ENCODE assay signal across 1 cellular context in the genomic region with DNA sequence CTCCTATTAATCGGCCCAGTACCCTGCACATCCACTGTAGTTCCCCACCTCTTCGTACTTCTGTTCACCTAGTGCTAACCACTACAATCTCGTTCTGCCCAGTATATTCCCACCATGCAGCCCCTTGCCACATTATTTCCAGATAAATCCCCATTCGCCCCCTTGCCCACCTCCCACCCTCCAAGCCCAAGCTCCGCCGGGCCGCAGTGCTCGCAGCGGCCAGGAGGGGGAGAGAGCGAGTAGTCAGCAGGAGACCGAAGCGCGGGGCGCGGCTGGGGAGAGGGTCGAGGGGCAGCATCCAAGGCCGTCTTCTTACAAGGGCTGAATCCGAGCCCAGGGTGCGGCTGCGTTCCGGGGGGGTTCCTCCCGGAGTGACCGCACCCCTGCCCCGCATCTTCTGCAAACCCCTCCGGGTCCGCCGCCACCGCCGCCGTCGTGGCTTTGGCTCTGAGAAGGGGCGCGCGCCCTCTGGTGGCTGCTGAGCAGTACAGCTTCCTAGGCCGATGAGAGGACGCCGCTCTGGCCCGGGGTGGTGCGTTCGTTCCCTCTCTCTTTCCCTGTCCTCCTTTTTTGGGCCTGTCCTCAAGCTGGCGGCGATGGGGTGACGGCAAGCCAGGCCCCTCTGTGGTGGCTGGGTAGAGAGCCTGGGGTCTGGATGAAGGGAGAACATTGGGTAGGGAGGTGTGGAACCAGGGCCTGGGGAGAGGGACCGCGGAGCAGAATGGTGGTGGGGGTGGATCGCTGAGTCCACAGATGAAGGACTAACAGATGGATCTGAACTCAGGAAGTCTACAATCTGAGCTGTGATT.
TF ChIP-seq lines count a peak whose summit lies in the region.

No MANE protein-coding gene starts in this region.

TF ChIP-seq in K562, 482 proteins besides CTCF, POLR2A, EP300 and RAD21 (continued from another document and continues in another):
- TF ChIP-seq, protein P1, sequence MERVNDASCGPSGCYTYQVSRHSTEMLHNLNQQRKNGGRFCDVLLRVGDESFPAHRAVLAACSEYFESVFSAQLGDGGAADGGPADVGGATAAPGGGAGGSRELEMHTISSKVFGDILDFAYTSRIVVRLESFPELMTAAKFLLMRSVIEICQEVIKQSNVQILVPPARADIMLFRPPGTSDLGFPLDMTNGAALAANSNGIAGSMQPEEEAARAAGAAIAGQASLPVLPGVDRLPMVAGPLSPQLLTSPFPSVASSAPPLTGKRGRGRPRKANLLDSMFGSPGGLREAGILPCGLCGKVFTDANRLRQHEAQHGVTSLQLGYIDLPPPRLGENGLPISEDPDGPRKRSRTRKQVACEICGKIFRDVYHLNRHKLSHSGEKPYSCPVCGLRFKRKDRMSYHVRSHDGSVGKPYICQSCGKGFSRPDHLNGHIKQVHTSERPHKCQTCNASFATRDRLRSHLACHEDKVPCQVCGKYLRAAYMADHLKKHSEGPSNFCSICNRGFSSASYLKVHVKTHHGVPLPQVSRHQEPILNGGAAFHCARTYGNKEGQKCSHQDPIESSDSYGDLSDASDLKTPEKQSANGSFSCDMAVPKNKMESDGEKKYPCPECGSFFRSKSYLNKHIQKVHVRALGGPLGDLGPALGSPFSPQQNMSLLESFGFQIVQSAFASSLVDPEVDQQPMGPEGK (CRISPR knock-in tag; IDR thresholded peaks at IDR 0.05; ENCODE audit: borderline replicate concordance): no peak
- TF ChIP-seq CHD1 (IDR thresholded peaks at IDR 0.05; ENCODE audit: low read length): no peak
- peak; percentile 50; the same call in 1 of the 2 replicates for TF ChIP-seq RBFOX2 (IDR thresholded peaks at IDR 0.05; ENCODE audit: low read depth, low read length)
- TF ChIP-seq, protein P2, sequence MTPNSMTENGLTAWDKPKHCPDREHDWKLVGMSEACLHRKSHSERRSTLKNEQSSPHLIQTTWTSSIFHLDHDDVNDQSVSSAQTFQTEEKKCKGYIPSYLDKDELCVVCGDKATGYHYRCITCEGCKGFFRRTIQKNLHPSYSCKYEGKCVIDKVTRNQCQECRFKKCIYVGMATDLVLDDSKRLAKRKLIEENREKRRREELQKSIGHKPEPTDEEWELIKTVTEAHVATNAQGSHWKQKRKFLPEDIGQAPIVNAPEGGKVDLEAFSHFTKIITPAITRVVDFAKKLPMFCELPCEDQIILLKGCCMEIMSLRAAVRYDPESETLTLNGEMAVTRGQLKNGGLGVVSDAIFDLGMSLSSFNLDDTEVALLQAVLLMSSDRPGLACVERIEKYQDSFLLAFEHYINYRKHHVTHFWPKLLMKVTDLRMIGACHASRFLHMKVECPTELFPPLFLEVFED (CRISPR knock-in tag; conservative IDR thresholded peaks at IDR 0.05): no peak
- TF ChIP-seq ZSCAN32 (CRISPR knock-in tag; IDR thresholded peaks at IDR 0.05): no peak; the same call in 1 of the 2 replicates
- no peak for TF ChIP-seq ZNF3 (CRISPR knock-in tag; IDR thresholded peaks at IDR 0.05)
- TF ChIP-seq SNRNP70 (optimal IDR thresholded peaks at IDR 0.05; ENCODE audit: low read depth, low read length): no peak
- TF ChIP-seq POLR2AphosphoS5 (IDR thresholded peaks at IDR 0.05; ENCODE audit: control insufficient read depth, insufficient read depth, low read depth, low read length): no peak
- no peak for TF ChIP-seq CEBPB (tag; IDR thresholded peaks at IDR 0.05)
- 0 out of 4 replicates have a peak, but pooled peaks of 1 of the 2 experiments have one; percentile 64 for TF ChIP-seq NONO (IDR thresholded peaks at IDR 0.05; ENCODE audit: low read depth in 2 of 2, low read length in 1 of 2)
- no peak for TF ChIP-seq TAF1 (IDR thresholded peaks at IDR 0.05; ENCODE audit: control insufficient read depth, extremely low read depth, insufficient read depth, low read length, severe bottlenecking)
- peak; percentile 70 for TF ChIP-seq SMARCE1 (IDR thresholded peaks at IDR 0.05)
- no peak for TF ChIP-seq PHF20 (IDR thresholded peaks at IDR 0.05; ENCODE audit: partially characterized antibody)
- TF ChIP-seq, protein P3, sequence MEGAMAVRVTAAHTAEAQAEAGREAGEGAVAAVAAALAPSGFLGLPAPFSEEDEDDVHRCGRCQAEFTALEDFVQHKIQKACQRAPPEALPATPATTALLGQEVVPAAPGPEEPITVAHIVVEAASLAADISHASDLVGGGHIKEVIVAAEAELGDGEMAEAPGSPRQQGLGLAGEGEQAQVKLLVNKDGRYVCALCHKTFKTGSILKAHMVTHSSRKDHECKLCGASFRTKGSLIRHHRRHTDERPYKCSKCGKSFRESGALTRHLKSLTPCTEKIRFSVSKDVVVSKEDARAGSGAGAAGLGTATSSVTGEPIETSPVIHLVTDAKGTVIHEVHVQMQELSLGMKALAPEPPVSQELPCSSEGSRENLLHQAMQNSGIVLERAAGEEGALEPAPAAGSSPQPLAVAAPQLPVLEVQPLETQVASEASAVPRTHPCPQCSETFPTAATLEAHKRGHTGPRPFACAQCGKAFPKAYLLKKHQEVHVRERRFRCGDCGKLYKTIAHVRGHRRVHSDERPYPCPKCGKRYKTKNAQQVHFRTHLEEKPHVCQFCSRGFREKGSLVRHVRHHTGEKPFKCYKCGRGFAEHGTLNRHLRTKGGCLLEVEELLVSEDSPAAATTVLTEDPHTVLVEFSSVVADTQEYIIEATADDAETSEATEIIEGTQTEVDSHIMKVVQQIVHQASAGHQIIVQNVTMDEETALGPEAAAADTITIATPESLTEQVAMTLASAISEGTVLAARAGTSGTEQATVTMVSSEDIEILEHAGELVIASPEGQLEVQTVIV (CRISPR knock-in tag; IDR thresholded peaks at IDR 0.05; ENCODE audit: borderline replicate concordance): no peak
- TF ChIP-seq, protein P4, sequence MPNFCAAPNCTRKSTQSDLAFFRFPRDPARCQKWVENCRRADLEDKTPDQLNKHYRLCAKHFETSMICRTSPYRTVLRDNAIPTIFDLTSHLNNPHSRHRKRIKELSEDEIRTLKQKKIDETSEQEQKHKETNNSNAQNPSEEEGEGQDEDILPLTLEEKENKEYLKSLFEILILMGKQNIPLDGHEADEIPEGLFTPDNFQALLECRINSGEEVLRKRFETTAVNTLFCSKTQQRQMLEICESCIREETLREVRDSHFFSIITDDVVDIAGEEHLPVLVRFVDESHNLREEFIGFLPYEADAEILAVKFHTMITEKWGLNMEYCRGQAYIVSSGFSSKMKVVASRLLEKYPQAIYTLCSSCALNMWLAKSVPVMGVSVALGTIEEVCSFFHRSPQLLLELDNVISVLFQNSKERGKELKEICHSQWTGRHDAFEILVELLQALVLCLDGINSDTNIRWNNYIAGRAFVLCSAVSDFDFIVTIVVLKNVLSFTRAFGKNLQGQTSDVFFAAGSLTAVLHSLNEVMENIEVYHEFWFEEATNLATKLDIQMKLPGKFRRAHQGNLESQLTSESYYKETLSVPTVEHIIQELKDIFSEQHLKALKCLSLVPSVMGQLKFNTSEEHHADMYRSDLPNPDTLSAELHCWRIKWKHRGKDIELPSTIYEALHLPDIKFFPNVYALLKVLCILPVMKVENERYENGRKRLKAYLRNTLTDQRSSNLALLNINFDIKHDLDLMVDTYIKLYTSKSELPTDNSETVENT (CRISPR knock-in tag; IDR thresholded peaks at IDR 0.05): peak; percentile 61; the same call in 1 of the 2 replicates
- no peak for TF ChIP-seq ZC3H4 (CRISPR knock-in tag; IDR thresholded peaks at IDR 0.05; ENCODE audit: borderline replicate concordance)
- TF ChIP-seq, protein P5, sequence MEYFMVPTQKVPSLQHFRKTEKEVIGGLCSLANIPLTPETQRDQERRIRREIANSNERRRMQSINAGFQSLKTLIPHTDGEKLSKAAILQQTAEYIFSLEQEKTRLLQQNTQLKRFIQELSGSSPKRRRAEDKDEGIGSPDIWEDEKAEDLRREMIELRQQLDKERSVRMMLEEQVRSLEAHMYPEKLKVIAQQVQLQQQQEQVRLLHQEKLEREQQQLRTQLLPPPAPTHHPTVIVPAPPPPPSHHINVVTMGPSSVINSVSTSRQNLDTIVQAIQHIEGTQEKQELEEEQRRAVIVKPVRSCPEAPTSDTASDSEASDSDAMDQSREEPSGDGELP (CRISPR knock-in tag; IDR thresholded peaks at IDR 0.05; ENCODE audit: borderline replicate concordance): peak; percentile 86
- no peak for TF ChIP-seq FOXA1 (IDR thresholded peaks at IDR 0.05; ENCODE audit: borderline replicate concordance)
- no peak for TF ChIP-seq MTF1 (CRISPR knock-in tag; IDR thresholded peaks at IDR 0.05; ENCODE audit: borderline replicate concordance)
- TF ChIP-seq ZNF76 (CRISPR knock-in tag; IDR thresholded peaks at IDR 0.05; ENCODE audit: borderline replicate concordance): no peak
- TF ChIP-seq, protein P6, sequence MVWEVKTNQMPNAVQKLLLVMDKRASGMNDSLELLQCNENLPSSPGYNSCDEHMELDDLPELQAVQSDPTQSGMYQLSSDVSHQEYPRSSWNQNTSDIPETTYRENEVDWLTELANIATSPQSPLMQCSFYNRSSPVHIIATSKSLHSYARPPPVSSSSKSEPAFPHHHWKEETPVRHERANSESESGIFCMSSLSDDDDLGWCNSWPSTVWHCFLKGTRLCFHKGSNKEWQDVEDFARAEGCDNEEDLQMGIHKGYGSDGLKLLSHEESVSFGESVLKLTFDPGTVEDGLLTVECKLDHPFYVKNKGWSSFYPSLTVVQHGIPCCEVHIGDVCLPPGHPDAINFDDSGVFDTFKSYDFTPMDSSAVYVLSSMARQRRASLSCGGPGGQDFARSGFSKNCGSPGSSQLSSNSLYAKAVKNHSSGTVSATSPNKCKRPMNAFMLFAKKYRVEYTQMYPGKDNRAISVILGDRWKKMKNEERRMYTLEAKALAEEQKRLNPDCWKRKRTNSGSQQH (CRISPR knock-in tag; IDR thresholded peaks at IDR 0.05): no peak
- TF ChIP-seq, protein P7, sequence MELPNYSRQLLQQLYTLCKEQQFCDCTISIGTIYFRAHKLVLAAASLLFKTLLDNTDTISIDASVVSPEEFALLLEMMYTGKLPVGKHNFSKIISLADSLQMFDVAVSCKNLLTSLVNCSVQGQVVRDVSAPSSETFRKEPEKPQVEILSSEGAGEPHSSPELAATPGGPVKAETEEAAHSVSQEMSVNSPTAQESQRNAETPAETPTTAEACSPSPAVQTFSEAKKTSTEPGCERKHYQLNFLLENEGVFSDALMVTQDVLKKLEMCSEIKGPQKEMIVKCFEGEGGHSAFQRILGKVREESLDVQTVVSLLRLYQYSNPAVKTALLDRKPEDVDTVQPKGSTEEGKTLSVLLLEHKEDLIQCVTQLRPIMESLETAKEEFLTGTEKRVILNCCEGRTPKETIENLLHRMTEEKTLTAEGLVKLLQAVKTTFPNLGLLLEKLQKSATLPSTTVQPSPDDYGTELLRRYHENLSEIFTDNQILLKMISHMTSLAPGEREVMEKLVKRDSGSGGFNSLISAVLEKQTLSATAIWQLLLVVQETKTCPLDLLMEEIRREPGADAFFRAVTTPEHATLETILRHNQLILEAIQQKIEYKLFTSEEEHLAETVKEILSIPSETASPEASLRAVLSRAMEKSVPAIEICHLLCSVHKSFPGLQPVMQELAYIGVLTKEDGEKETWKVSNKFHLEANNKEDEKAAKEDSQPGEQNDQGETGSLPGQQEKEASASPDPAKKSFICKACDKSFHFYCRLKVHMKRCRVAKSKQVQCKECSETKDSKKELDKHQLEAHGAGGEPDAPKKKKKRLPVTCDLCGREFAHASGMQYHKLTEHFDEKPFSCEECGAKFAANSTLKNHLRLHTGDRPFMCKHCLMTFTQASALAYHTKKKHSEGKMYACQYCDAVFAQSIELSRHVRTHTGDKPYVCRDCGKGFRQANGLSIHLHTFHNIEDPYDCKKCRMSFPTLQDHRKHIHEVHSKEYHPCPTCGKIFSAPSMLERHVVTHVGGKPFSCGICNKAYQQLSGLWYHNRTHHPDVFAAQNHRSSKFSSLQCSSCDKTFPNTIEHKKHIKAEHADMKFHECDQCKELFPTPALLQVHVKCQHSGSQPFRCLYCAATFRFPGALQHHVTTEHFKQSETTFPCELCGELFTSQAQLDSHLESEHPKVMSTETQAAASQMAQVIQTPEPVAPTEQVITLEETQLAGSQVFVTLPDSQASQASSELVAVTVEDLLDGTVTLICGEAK (IDR thresholded peaks at IDR 0.05): no peak
- TF ChIP-seq, protein P7 (CRISPR knock-in tag; IDR thresholded peaks at IDR 0.05): no peak
- TF ChIP-seq SRF (CRISPR knock-in tag; IDR thresholded peaks at IDR 0.05): peak in 1 of 2 experiments; percentile 33; a peak in 1 of 4 replicates
- no peak for TF ChIP-seq MYC (IDR thresholded peaks at IDR 0.05; ENCODE audit: low read depth, low read length)
- no peak for TF ChIP-seq MYC (CRISPR knock-in tag; IDR thresholded peaks at IDR 0.05; ENCODE audit: borderline replicate concordance, low read depth)
- no peak for TF ChIP-seq DMBX1 (CRISPR knock-in tag; IDR thresholded peaks at IDR 0.05; ENCODE audit: borderline replicate concordance)
- no peak for TF ChIP-seq SNIP1 (IDR thresholded peaks at IDR 0.05; ENCODE audit: low read depth)
- peak; percentile 85 to 88 for TF ChIP-seq MAZ (CRISPR knock-in tag; conservative IDR thresholded peaks at IDR 0.05 in 1 of 2, IDR thresholded peaks at IDR 0.05 in 1 of 2)
- TF ChIP-seq, protein P8, sequence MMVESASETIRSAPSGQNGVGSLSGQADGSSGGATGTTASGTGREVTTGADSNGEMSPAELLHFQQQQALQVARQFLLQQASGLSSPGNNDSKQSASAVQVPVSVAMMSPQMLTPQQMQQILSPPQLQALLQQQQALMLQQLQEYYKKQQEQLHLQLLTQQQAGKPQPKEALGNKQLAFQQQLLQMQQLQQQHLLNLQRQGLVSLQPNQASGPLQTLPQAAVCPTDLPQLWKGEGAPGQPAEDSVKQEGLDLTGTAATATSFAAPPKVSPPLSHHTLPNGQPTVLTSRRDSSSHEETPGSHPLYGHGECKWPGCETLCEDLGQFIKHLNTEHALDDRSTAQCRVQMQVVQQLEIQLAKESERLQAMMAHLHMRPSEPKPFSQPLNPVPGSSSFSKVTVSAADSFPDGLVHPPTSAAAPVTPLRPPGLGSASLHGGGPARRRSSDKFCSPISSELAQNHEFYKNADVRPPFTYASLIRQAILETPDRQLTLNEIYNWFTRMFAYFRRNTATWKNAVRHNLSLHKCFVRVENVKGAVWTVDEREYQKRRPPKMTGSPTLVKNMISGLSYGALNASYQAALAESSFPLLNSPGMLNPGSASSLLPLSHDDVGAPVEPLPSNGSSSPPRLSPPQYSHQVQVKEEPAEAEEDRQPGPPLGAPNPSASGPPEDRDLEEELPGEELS (CRISPR knock-in tag; IDR thresholded peaks at IDR 0.05; ENCODE audit: borderline replicate concordance): no peak
